Comparison of ENCODE assay signal across 17 cellular contexts in genomic region chr5:88824141-88824540, GRCh38. TPM values are rescaled to one million over a fixed set of nuclear protein-coding genes. Genes with fewer than 3 reads are reported as not detected.
DNase-seq lines count a peak whose midpoint lies in the region; ATAC-seq and TF ChIP-seq lines count a peak whose summit lies in the region.
"Had no signal": no experiment of that assay in that cellular context is flagged by ENCODE, and none has a peak within 500 bp of the region (broad histone marks: within the 10 kb centered on the region; RNA-seq: fewer than 3 reads in every experiment).

No MANE protein-coding gene starts in this region.

- H3K9me3 Mint-ChIP-seq in activated T-cell treated with anti-CD3 and anti-CD28 coated beads, Interleukin-2, amount 50 U/mL, for 4 hours, result no peaks in the 10 kb centered on the region
- H3K9me3 Mint-ChIP-seq: activated CD8-positive, alpha-beta T cell treated with anti-CD3 and anti-CD28 coated beads for 36 hours; central memory CD8-positive, alpha-beta T cell; HFFc6; naive thymus-derived CD8-positive, alpha-beta T cell had no signal

- peaks cover 30% of the 10 kb centered on the region for H3K4me1 Mint-ChIP-seq in activated T-cell treated with anti-CD3 and anti-CD28 coated beads, Interleukin-2, amount 50 U/mL, for 4 hours (ENCODE audit: low read depth)
- H3K4me1 Mint-ChIP-seq: central memory CD8-positive, alpha-beta T cell had no signal

- DNase-seq in GM06990 (ENCODE audit: extremely low read depth, insufficient read length) (no peak), dorsolateral prefrontal cortex (no peak), epidermal melanocyte (ENCODE audit: insufficient read length, low spot score) (no peak), T-helper 9 cell (no peak)
- no peak for DNase-seq in activated T-cell treated with anti-CD3 and anti-CD28 coated beads, Interleukin-2, amount 50 U/mL, for 4 hours
- DNase-seq: activated CD8-positive, alpha-beta T cell treated with anti-CD3 and anti-CD28 coated beads for 36 hours; foreskin melanocyte; naive thymus-derived CD8-positive, alpha-beta T cell; NCI-H1092; NCI-H774 had no signal

- H3K4me3 Mint-ChIP-seq in activated T-cell treated with anti-CD3 and anti-CD28 coated beads, Interleukin-2, amount 50 U/mL, for 4 hours, result no peak overlapping the region
- H3K4me3 Mint-ChIP-seq: activated CD8-positive, alpha-beta T cell treated with anti-CD3 and anti-CD28 coated beads for 36 hours; central memory CD8-positive, alpha-beta T cell had no signal

- H3K4me2 ChIP-seq in Loucy (ENCODE audit: low read depth, low read length, poor library complexity, severe bottlenecking), result peak overlapping the region; percentile 76

- no peaks in the 10 kb centered on the region for H3K9me2 ChIP-seq in Loucy (replicated peaks; ENCODE audit: low read depth, low read length)

- H3K4me3 ChIP-seq in GM06990 (replicated peaks; ENCODE audit: low read depth, low read length), result peak overlapping the region; percentile 71
- peak overlapping the region; percentile 62 for H3K4me3 ChIP-seq in Loucy (ENCODE audit: low read length, poor library complexity, severe bottlenecking)
- peak overlapping the region in 44 of 59 donors; percentile 14 to 54 (median 32) for H3K4me3 ChIP-seq in dorsolateral prefrontal cortex
- H3K4me3 ChIP-seq in skeletal muscle tissue (ENCODE audit: low read length in 3 of 3), result no peak overlapping the region
- H3K4me3 ChIP-seq: prostate gland had no signal

- ATAC-seq in GM21723 (IDR thresholded peaks at IDR 0.05; ENCODE audit: unreplicated experiment), result no peak
- ATAC-seq in activated T-cell treated with anti-CD3 and anti-CD28 coated beads, Interleukin-2, amount 50 U/mL, for 4 hours, result no peak
- ATAC-seq: activated CD8-positive, alpha-beta T cell treated with anti-CD3 and anti-CD28 coated beads for 36 hours; naive thymus-derived CD8-positive, alpha-beta T cell had no signal

- H3K4me1 ChIP-seq in Loucy (ENCODE audit: insufficient read depth, low read length, poor library complexity, severe bottlenecking), result peaks cover 68% of the 10 kb centered on the region
- H3K4me1 ChIP-seq in skeletal muscle tissue (ENCODE audit: control insufficient read depth in 3 of 3, insufficient read depth in 3 of 3, low read length in 3 of 3), result peaks cover 37 to 51% (median 38%) of the 10 kb centered on the region in 3 donors
- H3K4me1 ChIP-seq: prostate gland had no signal

- intact Hi-C loops in dorsolateral prefrontal cortex (cut with DNase I), result loop anchor here in 1 of 2 donors (10.0 kb wide), 2 partner anchors 51 to 89 kb away; no protein-coding TSS in a partner anchor

- H3K9ac ChIP-seq in Loucy (ENCODE audit: low read depth, low read length, poor library complexity, severe bottlenecking) (peak overlapping the region; percentile 64), skeletal muscle tissue (ENCODE audit: low read depth in 1 of 3, low read length in 3 of 3) (no peak overlapping the region)

- TF ChIP-seq CTCF in GM06990 (IDR thresholded peaks at IDR 0.05; ENCODE audit: insufficient read depth, low read length, poor library complexity, severe bottlenecking), result no peak
- TF ChIP-seq CTCF in Loucy (conservative IDR thresholded peaks at IDR 0.05; ENCODE audit: low read length), result no peak
- TF ChIP-seq CTCF in dorsolateral prefrontal cortex (IDR thresholded peaks at IDR 0.05 in 54 of 56, conservative IDR thresholded peaks at IDR 0.05 in 2 of 56; ENCODE audit: low read depth in 1 of 56, partially characterized antibody in 56 of 56), result no peak

- H3K27me3 ChIP-seq in GM06990 (replicated peaks; ENCODE audit: control insufficient read depth, insufficient read depth, low read length) (no peaks in the 10 kb centered on the region), Loucy (ENCODE audit: insufficient read depth, low read length, poor library complexity, severe bottlenecking) (no peaks in the 10 kb centered on the region), dorsolateral prefrontal cortex (no peaks in the 10 kb centered on the region), skeletal muscle tissue (ENCODE audit: control insufficient read depth in 3 of 3, insufficient read depth in 3 of 3, low read length in 3 of 3) (no peaks in the 10 kb centered on the region)

- peaks cover 24% of the 10 kb centered on the region for H3F3A ChIP-seq in Loucy (ENCODE audit: low read depth)

- H3K79me2 ChIP-seq in Loucy (ENCODE audit: insufficient read depth, low read length), result peaks cover 29% of the 10 kb centered on the region; the same call in 1 of the 2 replicates

- no peaks in the 10 kb centered on the region for H4K20me1 ChIP-seq in Loucy (ENCODE audit: insufficient read depth, low read length, poor library complexity, severe bottlenecking)

- H3K36me3 ChIP-seq in GM06990 (ENCODE audit: control insufficient read depth, insufficient read depth, low read length) (no peaks in the 10 kb centered on the region), Loucy (ENCODE audit: insufficient read depth, low read length) (no peaks in the 10 kb centered on the region), skeletal muscle tissue (ENCODE audit: control insufficient read depth in 3 of 3, insufficient read depth in 3 of 3, low read length in 3 of 3) (peaks cover 5 to 7% (median 6%) of the 10 kb centered on the region in 3 donors)
- H3K36me3 ChIP-seq: prostate gland had no signal

- H3K27ac ChIP-seq in dorsolateral prefrontal cortex (peak overlapping the region in 54 of 59 donors; percentile 3 to 91 (median 76)), skeletal muscle tissue (ENCODE audit: low read depth, low read length) (peak overlapping the region; percentile 80)
- H3K27ac ChIP-seq: VCaP had no signal

- H3K9me3 ChIP-seq in Loucy (ENCODE audit: insufficient read depth, low read depth, low read length), result no peaks in the 10 kb centered on the region
- H3K9me3 ChIP-seq in skeletal muscle tissue (ENCODE audit: control insufficient read depth in 3 of 3, low read length in 3 of 3), result no peaks in the 10 kb centered on the region
- H3K9me3 ChIP-seq: prostate gland had no signal

- peaks cover 4% of the 10 kb centered on the region for H3K27me3 Mint-ChIP-seq in activated T-cell treated with anti-CD3 and anti-CD28 coated beads, Interleukin-2, amount 50 U/mL, for 4 hours (ENCODE audit: low read depth)
- H3K27me3 Mint-ChIP-seq: central memory CD8-positive, alpha-beta T cell had no signal

- H3K36me3 Mint-ChIP-seq in activated T-cell treated with anti-CD3 and anti-CD28 coated beads, Interleukin-2, amount 50 U/mL, for 4 hours (ENCODE audit: insufficient read depth), result no peaks in the 10 kb centered on the region
- H3K36me3 Mint-ChIP-seq: naive thymus-derived CD8-positive, alpha-beta T cell had no signal

- H2AFZ ChIP-seq in Loucy (ENCODE audit: low read length), result no peak overlapping the region

RNA-seq across cellular contexts. Expression of gene MEF2C, which starts 58.8 kb away (rescaled TPM):
- total RNA-seq in dorsolateral prefrontal cortex (100 to 1,000 TPM; 147 to 673 (median 441) TPM), skeletal muscle tissue (464 TPM)
- total RNA-seq in activated T-cell treated with anti-CD3 and anti-CD28 coated beads, Interleukin-2, amount 50 U/mL, for 4 hours, result 1 to 10 TPM in 2 of 3 donors, under 1 TPM in 1; 0.76 to 3.1 (median 1.4) TPM

Comparison
In these comparisons a context has a peak if more than half of its experiments do, and no peak if none do; other contexts are left out.
1. H3K4me3 ChIP-seq: peak in GM06990 (single experiment), Loucy (single experiment) and dorsolateral prefrontal cortex (44 of 59); none in skeletal muscle tissue (0 of 3).
2. RNA of gene MEF2C, which starts 58.8 kb away (total RNA-seq): 464 TPM in skeletal muscle tissue (single experiment) and 147 to 673 TPM in dorsolateral prefrontal cortex; 0.76 to 3.1 TPM in activated T-cell treated with anti-CD3 and anti-CD28 coated beads, Interleukin-2, amount 50 U/mL, for 4 hours; every median in the first group is over 10 times any median in the second.